ENCODE assay signal across 8 cellular contexts in the genomic region with DNA sequence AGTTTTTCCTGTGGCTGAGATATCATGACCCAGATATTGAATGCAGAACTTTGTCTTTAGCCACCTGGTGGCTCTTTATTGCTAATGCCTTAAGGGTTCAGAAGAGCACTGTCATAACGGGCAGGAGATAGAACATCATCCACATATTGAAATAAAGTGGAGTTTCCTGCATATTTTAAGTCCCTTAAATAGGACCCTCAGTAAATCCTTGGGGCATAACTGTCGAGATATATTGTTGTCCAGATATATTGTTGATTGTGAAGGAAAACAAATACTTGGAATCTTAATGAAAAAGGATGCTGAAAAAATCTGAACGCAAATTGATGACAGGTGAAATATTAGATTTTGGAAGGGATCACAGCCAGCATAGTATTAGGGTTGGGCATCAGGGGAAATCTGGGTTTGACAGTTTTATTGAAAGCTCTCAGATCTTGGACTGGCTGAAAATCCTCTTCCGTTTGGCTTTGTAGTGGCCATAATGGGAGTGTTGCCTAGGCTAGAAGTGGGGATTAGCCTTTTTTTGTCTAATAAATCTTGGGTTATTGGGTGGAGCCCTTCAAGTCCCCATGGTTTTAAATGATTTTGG. TPM values are rescaled to one million over a fixed set of nuclear protein-coding genes. Genes with fewer than 3 reads are reported as not detected.
DNase-seq lines count a peak whose midpoint lies in the region; ATAC-seq and TF ChIP-seq lines count a peak whose summit lies in the region.

No MANE protein-coding gene starts in this region.

- H3K4me3 ChIP-seq in PC-3 (ENCODE audit: low read length) (no peak overlapping the region), transverse colon (no peak overlapping the region)

- 30 to 60% methylated on average over 1 to 4 of the region's 4 CpGs for WGBS in transverse colon (ENCODE audit: low coverage in 1 of 2), 2 donors

- POLR2A ChIA-PET in PC-3 (lab: Charles Lee; ENCODE audit: unreplicated experiment), result no interaction called here

- no peaks in the 10 kb centered on the region for H3F3A ChIP-seq in PC-3 (ENCODE audit: low read length, unreplicated experiment)

- H3K9me3 ChIP-seq in PC-3 (ENCODE audit: low read length), result no peaks in the 10 kb centered on the region
- H3K9me3 ChIP-seq in transverse colon, result no peaks in the 10 kb centered on the region

- H3K36me3 ChIP-seq in PC-3 (ENCODE audit: low read depth, low read length) (no peaks in the 10 kb centered on the region), transverse colon (no peaks in the 10 kb centered on the region)

- peaks cover 69% of the 10 kb centered on the region for H3K27me3 ChIP-seq in PC-3 (ENCODE audit: low read length)
- peaks cover 100% of the 10 kb centered on the region for H3K27me3 ChIP-seq in transverse colon

- no peak overlapping the region for H3K27ac ChIP-seq in PC-3 (ENCODE audit: low read length)
- H3K27ac ChIP-seq in transverse colon, result no peak overlapping the region
- no peak overlapping the region for H3K27ac ChIP-seq in substantia nigra (ENCODE audit: low read depth, low read length, poor library complexity, severe bottlenecking)

- no peak overlapping the region for H3K9ac ChIP-seq in PC-3 (ENCODE audit: low read length)

- no peak overlapping the region for H3K4me2 ChIP-seq in PC-3 (ENCODE audit: low read length)

- CTCF ChIA-PET in PC-3 (lab: Charles Lee), result interaction anchor here (0.6 to 1.3 kb wide), 2 partner anchors 49 to 256 kb away, joined by 3 read pairs; no protein-coding TSS in a partner anchor

- no peak for TF ChIP-seq EP300 in transverse colon (IDR thresholded peaks at IDR 0.05; ENCODE audit: low read depth)

- H2AFZ ChIP-seq in PC-3 (ENCODE audit: low read length), result no peak overlapping the region

- H4K20me1 ChIP-seq in PC-3 (ENCODE audit: low read length), result no peaks in the 10 kb centered on the region

- H3K79me2 ChIP-seq in PC-3 (ENCODE audit: low read length), result no peaks in the 10 kb centered on the region

- intact Hi-C loops in PC-3 (cut with micrococcal nuclease), result loop anchor here (1.0 to 10.0 kb wide), 3 partner anchors 48 to 256 kb away; a partner anchor contains a TSS
- intact Hi-C loops in transverse colon (cut with DNase I; ENCODE audit: low total_unique reads), result no loop called here

- H3K4me1 ChIP-seq in PC-3 (ENCODE audit: insufficient read depth, low read length) (no peaks in the 10 kb centered on the region), transverse colon (no peaks in the 10 kb centered on the region)

- DNase-seq in ACHN (peak; percentile 59), GM13977 (ENCODE audit: low spot score) (no peak), PC-3 (peak; percentile 66), fibroblast of peridontal ligament (ENCODE audit: extremely low read depth) (peak; percentile 68), transverse colon (no peak), substantia nigra (lab: John Stamatoyannopoulos, UW) (no peak)

- TF ChIP-seq POLR2A in transverse colon (IDR thresholded peaks at IDR 0.05), result no peak

- H3K9me2 ChIP-seq in PC-3 (replicated peaks; ENCODE audit: low read length), result no peaks in the 10 kb centered on the region

- BruUV-seq in PC-3 (replicated peaks; lab: Mats Ljungman, UMichigan), result no TSS peak

- in situ Hi-C loops in ACHN (cut with HindIII; ENCODE audit: low pct_ligation_motif_present, low pct_unique_long_range_greater_than_20kb, low sequenced_read_pairs), result no loop called here
- in situ Hi-C loops in GM13977 (cut with MboI; ENCODE audit: low pct_unique_long_range_greater_than_20kb, low sequenced_read_pairs, unreplicated experiment), result no loop called here
- in situ Hi-C loops in transverse colon (cut with MboI; ENCODE audit: low pct_ligation_motif_present in 1 of 4, low pct_unique_long_range_greater_than_20kb in 1 of 4, low sequenced_read_pairs in 3 of 4), result no loop called here

- ATAC-seq in HG02884 (IDR thresholded peaks at IDR 0.05; ENCODE audit: unreplicated experiment) (peak; percentile 75), PC-3 (peak; percentile 96), HG02852 (IDR thresholded peaks at IDR 0.05; ENCODE audit: unreplicated experiment) (no peak)

- TF ChIP-seq CTCF in GM13977 (IDR thresholded peaks at IDR 0.05; ENCODE audit: extremely low read depth, insufficient read depth, missing control alignments) (peak; percentile 49), PC-3 (conservative IDR thresholded peaks at IDR 0.05; ENCODE audit: low read depth, low read length) (peak; percentile 67), transverse colon (IDR thresholded peaks at IDR 0.05) (peak; percentile 19 to 33 (median 28))

RNA-seq across cellular contexts. Expression of a gene that starts 13.9 kb away (rescaled TPM):
- total RNA-seq in PC-3 (2014; rRNA removed) (1.9 and 4.2 TPM in 2 replicates), transverse colon (1 to 10 TPM; 2.2 to 9.4 (median 6.6) TPM)

Comparison
In these comparisons a context has a peak if more than half of its experiments do, and no peak if none do; other contexts are left out.
1. DNase-seq: peak in ACHN (single experiment), PC-3 (single experiment) and fibroblast of peridontal ligament (single experiment); none in GM13977 (single experiment), transverse colon (single experiment) and substantia nigra (0 of 49).
2. Peak in every context shown above with its lines, with median percentiles within 50 percentile points of each other: CTCF ChIP-seq.